8 cellular contexts compared by ENCODE assay signal in the genomic region with DNA sequence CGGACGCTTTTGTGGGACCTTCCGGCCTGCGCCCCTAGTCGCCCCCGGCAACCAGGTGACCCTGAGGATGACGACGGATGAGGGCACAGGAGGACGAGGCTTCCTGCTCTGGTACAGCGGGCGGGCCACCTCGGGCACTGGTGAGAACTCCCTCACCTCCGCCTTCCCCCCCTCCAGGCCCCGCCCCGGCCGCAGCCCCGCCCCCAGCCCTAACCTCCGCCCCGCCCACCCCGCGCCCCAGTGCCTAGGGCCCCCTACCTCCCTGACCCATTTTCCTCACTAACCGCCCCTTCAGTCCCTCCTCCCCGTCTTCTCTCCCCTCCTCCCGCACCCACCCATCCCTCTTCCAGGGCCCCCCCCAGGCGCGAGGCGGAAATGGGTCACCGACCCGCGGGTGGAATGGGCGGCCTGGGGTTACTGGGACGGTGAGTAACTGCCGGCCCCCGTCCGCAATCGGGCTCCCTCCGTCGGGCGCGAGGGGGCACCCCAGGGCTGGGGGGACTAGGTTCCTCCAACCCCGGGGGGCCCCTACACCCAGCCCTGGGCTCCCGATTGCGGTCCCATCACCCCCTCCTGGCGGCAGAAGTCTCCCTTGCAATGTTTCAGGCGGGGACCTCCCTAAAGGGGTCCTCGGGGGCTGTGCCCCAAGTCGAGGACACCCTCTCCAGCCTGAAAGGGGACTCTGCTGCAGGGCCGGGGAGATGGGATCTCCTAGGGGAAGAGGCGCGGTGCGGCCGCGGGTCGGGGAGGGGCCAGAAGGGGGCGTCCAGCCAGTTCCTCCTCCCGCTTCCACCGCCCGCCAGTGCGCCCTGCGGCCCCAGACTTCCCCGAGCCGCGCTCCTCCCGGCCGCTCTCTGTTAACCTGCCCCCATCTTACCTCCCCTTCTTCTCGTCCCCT. TPM values are rescaled to one million over a fixed set of nuclear protein-coding genes. Genes with fewer than 3 reads are reported as not detected.
DNase-seq lines count a peak whose midpoint lies in the region; ATAC-seq and TF ChIP-seq lines count a peak whose summit lies in the region.

No MANE protein-coding gene starts in this region.

- H3K27ac Mint-ChIP-seq in endodermal cell, result peak overlapping the region; percentile 84

- TF ChIP-seq CTCF in GM06990 (IDR thresholded peaks at IDR 0.05; ENCODE audit: insufficient read depth, low read length, poor library complexity, severe bottlenecking) (peak; percentile 52), endodermal cell (conservative IDR thresholded peaks at IDR 0.05) (peak; percentile 66)

- H3K4me1 Mint-ChIP-seq in endodermal cell, result peaks cover 19% of the 10 kb centered on the region

- no peaks in the 10 kb centered on the region for H3K9me3 Mint-ChIP-seq in endodermal cell

- H3K27me3 Mint-ChIP-seq in endodermal cell (ENCODE audit: insufficient read depth), result peaks cover 31% of the 10 kb centered on the region

- no peak overlapping the region for H3K27ac ChIP-seq in endodermal cell (ENCODE audit: low read depth, low read length)

- H3K36me3 Mint-ChIP-seq in endodermal cell (ENCODE audit: low read depth), result no peaks in the 10 kb centered on the region

- H3K27me3 ChIP-seq in GM06990 (replicated peaks; ENCODE audit: control insufficient read depth, insufficient read depth, low read length) (no peaks in the 10 kb centered on the region), endodermal cell (ENCODE audit: control insufficient read depth, insufficient read depth, low read length, poor library complexity, severe bottlenecking) (peaks cover 18% of the 10 kb centered on the region), mononuclear cell (ENCODE audit: insufficient read depth, low read length) (no peaks in the 10 kb centered on the region)

- DNase-seq in GM06990 (ENCODE audit: extremely low read depth, insufficient read length), result peak; percentile 80
- DNase-seq in NCI-H774 (lab: John Stamatoyannopoulos, UW), result peak; percentile 38
- DNase-seq in activated CD8-positive, alpha-beta memory T cell treated with anti-CD3 and anti-CD28 coated beads for 1 hour (ENCODE audit: extremely low read depth in 1 of 2, low read depth in 1 of 2), result peak; percentile 34 to 61
- DNase-seq in endodermal cell, result peak; percentile 93
- DNase-seq in stimulated activated CD8-positive, alpha-beta memory T cell treated with anti-CD3 and anti-CD28 coated beads, Interleukin-7, amount 100 ng/mL, for 48 hours (ENCODE audit: extremely low read depth in 1 of 2, low read depth in 1 of 2), result peak; percentile 72 to 75
- DNase-seq in HuH-7.5 (ENCODE audit: low spot score), result no peak

- H3K4me3 ChIP-seq in GM06990 (replicated peaks; ENCODE audit: low read depth, low read length) (peak overlapping the region; percentile 66), endodermal cell (ENCODE audit: low read length) (peak overlapping the region; percentile 78), mononuclear cell (ENCODE audit: low read length) (peak overlapping the region; percentile 48)

- H3K4me3 Mint-ChIP-seq in endodermal cell, result peak overlapping the region; percentile 62

- ATAC-seq in HG02759 (IDR thresholded peaks at IDR 0.05; ENCODE audit: unreplicated experiment), result peak; percentile 72

- H3K9me3 ChIP-seq in endodermal cell (ENCODE audit: control insufficient read depth, low read length), result no peaks in the 10 kb centered on the region
- H3K9me3 ChIP-seq in mononuclear cell (ENCODE audit: low read depth, low read length), result no peaks in the 10 kb centered on the region

- H3K9ac ChIP-seq in endodermal cell (ENCODE audit: extremely low read depth, low read length, poor library complexity, severe bottlenecking), result no peak overlapping the region

- 1 to 2% methylated on average over 12 to 57 of the region's 66 CpGs for WGBS in endodermal cell (ENCODE audit: insufficient coverage in 1 of 2, insufficient read length in 1 of 2), 2 experiments

- peaks cover 5% of the 10 kb centered on the region for H3K4me1 ChIP-seq in endodermal cell (ENCODE audit: control insufficient read depth, insufficient read depth, low read length)
- peaks cover 22% of the 10 kb centered on the region for H3K4me1 ChIP-seq in mononuclear cell (ENCODE audit: insufficient read depth, low read length)

- H3K36me3 ChIP-seq in GM06990 (ENCODE audit: control insufficient read depth, insufficient read depth, low read length), result no peaks in the 10 kb centered on the region
- no peaks in the 10 kb centered on the region for H3K36me3 ChIP-seq in endodermal cell (ENCODE audit: control insufficient read depth, insufficient read depth, low read length)

RNA-seq across cellular contexts. Expression of a gene that starts 2.2 kb away (rescaled TPM):
- total RNA-seq in endodermal cell, result 10 to 100 TPM; 17.5 to 37.7 TPM
- polyA plus RNA-seq in endodermal cell (2013, experiment 1 of 2), result 47.4 TPM
- polyA plus RNA-seq in endodermal cell (2013, experiment 2 of 2), result 40.5 TPM
- 0.42 TPM for total RNA-seq in mononuclear cell

RNA-seq across cellular contexts. Expression of a gene that starts 8.0 kb away (rescaled TPM):
- 10 to 100 TPM; 19.8 to 25.5 TPM for total RNA-seq in endodermal cell
- 33.1 TPM for polyA plus RNA-seq in endodermal cell (2013, experiment 1 of 2)
- 32.4 TPM for polyA plus RNA-seq in endodermal cell (2013, experiment 2 of 2)
- total RNA-seq in mononuclear cell, result 6.2 TPM

RNA-seq across cellular contexts. Expression of a gene that starts 18.2 kb away (rescaled TPM):
- total RNA-seq in endodermal cell (1 to 10 TPM; 1.3 to 3.0 TPM), mononuclear cell (0.21 TPM)
- polyA plus RNA-seq in endodermal cell (2013, experiment 1 of 2), result 2.4 TPM
- polyA plus RNA-seq in endodermal cell (2013, experiment 2 of 2), result 1.4 TPM

RNA-seq across cellular contexts. Expression of a gene that starts 18.4 kb away (rescaled TPM):
- 10 to 100 TPM; 49.4 to 56.0 TPM for total RNA-seq in endodermal cell
- 50.6 TPM for polyA plus RNA-seq in endodermal cell (2013, experiment 1 of 2)
- polyA plus RNA-seq in endodermal cell (2013, experiment 2 of 2), result 40.0 TPM
- 153 TPM for total RNA-seq in mononuclear cell

RNA-seq across cellular contexts. Expression of a gene that starts 30.6 kb away (rescaled TPM):
- total RNA-seq in endodermal cell, result 1 to 10 TPM; 5.8 to 6.3 TPM
- 5.6 TPM for polyA plus RNA-seq in endodermal cell (2013, experiment 1 of 2)
- 4.6 TPM for polyA plus RNA-seq in endodermal cell (2013, experiment 2 of 2)
- 1.8 TPM for total RNA-seq in mononuclear cell

Comparison
In these comparisons a context has a peak if more than half of its experiments do, and no peak if none do; other contexts are left out.
1. RNA of a gene that starts 2.2 kb away (total RNA-seq): 17.5 to 37.7 TPM in endodermal cell; 0.42 TPM in mononuclear cell (single experiment); every median in the first group is over 10 times any median in the second.
2. Peak in every context shown above with its lines, with median percentiles within 50 percentile points of each other: H3K4me3 ChIP-seq.